In the genomic region with DNA sequence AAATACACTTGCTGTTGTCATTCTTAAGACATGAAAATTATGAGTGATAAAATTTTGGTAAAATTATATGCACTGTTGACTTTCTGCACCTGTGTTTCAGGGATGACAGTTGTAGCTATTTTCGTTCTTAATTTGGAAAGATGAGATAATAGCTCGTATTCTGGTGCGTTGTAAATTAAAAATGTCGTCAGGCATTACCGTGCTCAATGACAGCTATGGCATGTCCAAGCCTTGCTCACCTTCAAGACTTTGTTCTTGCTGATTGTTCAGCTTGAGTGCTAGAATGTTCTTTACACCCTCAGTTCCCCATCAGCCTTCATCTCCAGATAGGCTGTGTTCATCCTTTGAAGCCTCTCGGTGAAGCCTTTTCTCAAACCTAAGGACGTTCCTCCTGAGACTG, we compare ENCODE assay signal across 3 cellular contexts.
TF ChIP-seq lines count a peak whose summit lies in the region.

No MANE protein-coding gene starts in this region.

TF ChIP-seq in HepG2, 621 proteins besides CTCF, POLR2A, EP300 and RAD21:
- TF ChIP-seq MIER2 (CRISPR knock-in tag; IDR thresholded peaks at IDR 0.05) (no peak), ZNF597 (CRISPR knock-in tag; IDR thresholded peaks at IDR 0.05) (no peak), ZBTB21 (CRISPR knock-in tag; IDR thresholded peaks at IDR 0.05) (no peak), IRX3 (CRISPR knock-in tag; IDR thresholded peaks at IDR 0.05; ENCODE audit: borderline replicate concordance, low read depth) (no peak), ZFY (CRISPR knock-in tag; IDR thresholded peaks at IDR 0.05) (no peak), KLF6 (CRISPR knock-in tag; IDR thresholded peaks at IDR 0.05) (no peak), RCOR2 (CRISPR knock-in tag; IDR thresholded peaks at IDR 0.05) (no peak)
- TF ChIP-seq, protein P1, sequence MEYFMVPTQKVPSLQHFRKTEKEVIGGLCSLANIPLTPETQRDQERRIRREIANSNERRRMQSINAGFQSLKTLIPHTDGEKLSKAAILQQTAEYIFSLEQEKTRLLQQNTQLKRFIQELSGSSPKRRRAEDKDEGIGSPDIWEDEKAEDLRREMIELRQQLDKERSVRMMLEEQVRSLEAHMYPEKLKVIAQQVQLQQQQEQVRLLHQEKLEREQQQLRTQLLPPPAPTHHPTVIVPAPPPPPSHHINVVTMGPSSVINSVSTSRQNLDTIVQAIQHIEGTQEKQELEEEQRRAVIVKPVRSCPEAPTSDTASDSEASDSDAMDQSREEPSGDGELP (IDR thresholded peaks at IDR 0.05; ENCODE audit: borderline replicate concordance, low read depth), result no peak
TF ChIP-seq in HepG2: peak in this region for 0.

TF ChIP-seq in HCT116, 20 proteins besides CTCF, POLR2A, EP300 and RAD21:
- TF ChIP-seq SIN3A (IDR thresholded peaks at IDR 0.05; ENCODE audit: low read depth) (no peak), SP1 (IDR thresholded peaks at IDR 0.05; ENCODE audit: low read depth) (no peak), CBX3 (IDR thresholded peaks at IDR 0.05; ENCODE audit: low read depth) (no peak), EZH2 (IDR thresholded peaks at IDR 0.05) (no peak), YY1 (IDR thresholded peaks at IDR 0.05; ENCODE audit: extremely low read depth, insufficient replicate concordance, low read depth, low read length) (no peak), SRF (IDR thresholded peaks at IDR 0.05; ENCODE audit: low read depth) (no peak), POLR2AphosphoS5 (IDR thresholded peaks at IDR 0.05; ENCODE audit: low read depth, low read length) (no peak), JUND (IDR thresholded peaks at IDR 0.05) (no peak), TCF7L2 (IDR thresholded peaks at IDR 0.05; ENCODE audit: borderline replicate concordance, extremely low read depth, insufficient read depth, insufficient read length) (no peak), ZFX (IDR thresholded peaks at IDR 0.05) (no peak), CEBPB (IDR thresholded peaks at IDR 0.05; ENCODE audit: low read depth) (no peak), FOSL1 (IDR thresholded peaks at IDR 0.05; ENCODE audit: low read depth) (no peak), EGR1 (IDR thresholded peaks at IDR 0.05; ENCODE audit: low read depth) (no peak), EZH2phosphoT487 (IDR thresholded peaks at IDR 0.05; ENCODE audit: borderline replicate concordance) (no peak)
- TF ChIP-seq, protein P2, sequence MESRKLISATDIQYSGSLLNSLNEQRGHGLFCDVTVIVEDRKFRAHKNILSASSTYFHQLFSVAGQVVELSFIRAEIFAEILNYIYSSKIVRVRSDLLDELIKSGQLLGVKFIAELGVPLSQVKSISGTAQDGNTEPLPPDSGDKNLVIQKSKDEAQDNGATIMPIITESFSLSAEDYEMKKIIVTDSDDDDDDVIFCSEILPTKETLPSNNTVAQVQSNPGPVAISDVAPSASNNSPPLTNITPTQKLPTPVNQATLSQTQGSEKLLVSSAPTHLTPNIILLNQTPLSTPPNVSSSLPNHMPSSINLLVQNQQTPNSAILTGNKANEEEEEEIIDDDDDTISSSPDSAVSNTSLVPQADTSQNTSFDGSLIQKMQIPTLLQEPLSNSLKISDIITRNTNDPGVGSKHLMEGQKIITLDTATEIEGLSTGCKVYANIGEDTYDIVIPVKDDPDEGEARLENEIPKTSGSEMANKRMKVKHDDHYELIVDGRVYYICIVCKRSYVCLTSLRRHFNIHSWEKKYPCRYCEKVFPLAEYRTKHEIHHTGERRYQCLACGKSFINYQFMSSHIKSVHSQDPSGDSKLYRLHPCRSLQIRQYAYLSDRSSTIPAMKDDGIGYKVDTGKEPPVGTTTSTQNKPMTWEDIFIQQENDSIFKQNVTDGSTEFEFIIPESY (IDR thresholded peaks at IDR 0.05; ENCODE audit: extremely low read depth, insufficient replicate concordance, low read length), result no peak
- TF ChIP-seq, protein P3, sequence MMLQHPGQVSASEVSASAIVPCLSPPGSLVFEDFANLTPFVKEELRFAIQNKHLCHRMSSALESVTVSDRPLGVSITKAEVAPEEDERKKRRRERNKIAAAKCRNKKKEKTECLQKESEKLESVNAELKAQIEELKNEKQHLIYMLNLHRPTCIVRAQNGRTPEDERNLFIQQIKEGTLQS (IDR thresholded peaks at IDR 0.05), result no peak
- TF ChIP-seq, protein P4, sequence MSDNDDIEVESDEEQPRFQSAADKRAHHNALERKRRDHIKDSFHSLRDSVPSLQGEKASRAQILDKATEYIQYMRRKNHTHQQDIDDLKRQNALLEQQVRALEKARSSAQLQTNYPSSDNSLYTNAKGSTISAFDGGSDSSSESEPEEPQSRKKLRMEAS (IDR thresholded peaks at IDR 0.05), result no peak

TF ChIP-seq in GM12878, 131 proteins besides CTCF, POLR2A, EP300 and RAD21:
- TF ChIP-seq KAT2A (conservative IDR thresholded peaks at IDR 0.05; ENCODE audit: control insufficient read depth, low read depth, low read length) (no peak), ZNF217 (IDR thresholded peaks at IDR 0.05) (no peak), TCF12 (IDR thresholded peaks at IDR 0.05; ENCODE audit: low read depth, low read length) (no peak), CBX5 (IDR thresholded peaks at IDR 0.05; ENCODE audit: low read depth) (no peak), CREM (IDR thresholded peaks at IDR 0.05; ENCODE audit: low read depth) (no peak), ZSCAN29 (IDR thresholded peaks at IDR 0.05) (no peak), KLF5 (IDR thresholded peaks at IDR 0.05; ENCODE audit: partially characterized antibody) (no peak), SMAD5 (IDR thresholded peaks at IDR 0.05; ENCODE audit: low read depth) (no peak), MXI1 (IDR thresholded peaks at IDR 0.05; ENCODE audit: low read depth, low read length) (no peak), ZNF24 (IDR thresholded peaks at IDR 0.05) (no peak)
- TF ChIP-seq, protein P5, sequence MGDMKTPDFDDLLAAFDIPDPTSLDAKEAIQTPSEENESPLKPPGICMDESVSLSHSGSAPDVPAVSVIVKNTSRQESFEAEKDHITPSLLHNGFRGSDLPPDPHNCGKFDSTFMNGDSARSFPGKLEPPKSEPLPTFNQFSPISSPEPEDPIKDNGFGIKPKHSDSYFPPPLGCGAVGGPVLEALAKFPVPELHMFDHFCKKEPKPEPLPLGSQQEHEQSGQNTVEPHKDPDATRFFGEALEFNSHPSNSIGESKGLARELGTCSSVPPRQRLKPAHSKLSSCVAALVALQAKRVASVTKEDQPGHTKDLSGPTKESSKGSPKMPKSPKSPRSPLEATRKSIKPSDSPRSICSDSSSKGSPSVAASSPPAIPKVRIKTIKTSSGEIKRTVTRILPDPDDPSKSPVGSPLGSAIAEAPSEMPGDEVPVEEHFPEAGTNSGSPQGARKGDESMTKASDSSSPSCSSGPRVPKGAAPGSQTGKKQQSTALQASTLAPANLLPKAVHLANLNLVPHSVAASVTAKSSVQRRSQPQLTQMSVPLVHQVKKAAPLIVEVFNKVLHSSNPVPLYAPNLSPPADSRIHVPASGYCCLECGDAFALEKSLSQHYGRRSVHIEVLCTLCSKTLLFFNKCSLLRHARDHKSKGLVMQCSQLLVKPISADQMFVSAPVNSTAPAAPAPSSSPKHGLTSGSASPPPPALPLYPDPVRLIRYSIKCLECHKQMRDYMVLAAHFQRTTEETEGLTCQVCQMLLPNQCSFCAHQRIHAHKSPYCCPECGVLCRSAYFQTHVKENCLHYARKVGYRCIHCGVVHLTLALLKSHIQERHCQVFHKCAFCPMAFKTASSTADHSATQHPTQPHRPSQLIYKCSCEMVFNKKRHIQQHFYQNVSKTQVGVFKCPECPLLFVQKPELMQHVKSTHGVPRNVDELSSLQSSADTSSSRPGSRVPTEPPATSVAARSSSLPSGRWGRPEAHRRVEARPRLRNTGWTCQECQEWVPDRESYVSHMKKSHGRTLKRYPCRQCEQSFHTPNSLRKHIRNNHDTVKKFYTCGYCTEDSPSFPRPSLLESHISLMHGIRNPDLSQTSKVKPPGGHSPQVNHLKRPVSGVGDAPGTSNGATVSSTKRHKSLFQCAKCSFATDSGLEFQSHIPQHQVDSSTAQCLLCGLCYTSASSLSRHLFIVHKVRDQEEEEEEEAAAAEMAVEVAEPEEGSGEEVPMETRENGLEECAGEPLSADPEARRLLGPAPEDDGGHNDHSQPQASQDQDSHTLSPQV (IDR thresholded peaks at IDR 0.05), result no peak
